In genomic region chr18:40956213-40956612, GRCh38 we compare ENCODE assay signal across 22 cellular contexts.
"Had no signal": no experiment of that assay in that cellular context is flagged by ENCODE, and none has a peak within 500 bp of the region (broad histone marks: within the 10 kb centered on the region; RNA-seq: fewer than 3 reads in every experiment).

No MANE protein-coding gene starts in this region.

- H3K4me3 Mint-ChIP-seq: memory B cell; mesothelial cell of epicardium; naive B cell; nephron; stimulated activated memory B cell treated with anti-CD40 and anti-IgM and Interleukin-4, amounts not matched to agents 10 μg/mL and 1 μg/mL and 100 μg/mL, for 72 hours; type B pancreatic cell had no signal

- H3K9me3 ChIP-seq: mucosa of descending colon, ovary, testis, tibial artery had no signal

- H3K27ac ChIP-seq: ovary, skin epidermis, spleen, testis, tibial artery had no signal

- H3K27ac Mint-ChIP-seq: memory B cell; mesothelial cell of epicardium; naive B cell; nephron; stimulated activated memory B cell treated with anti-CD40 and anti-IgM and Interleukin-4, amounts not matched to agents 10 μg/mL and 1 μg/mL and 100 μg/mL, for 72 hours; type B pancreatic cell had no signal

- H3K4me1 ChIP-seq: spleen, testis, tibial artery had no signal

- H3K36me3 Mint-ChIP-seq: memory B cell; mesothelial cell of epicardium; naive B cell; stimulated activated memory B cell treated with anti-CD40 and anti-IgM and Interleukin-4, amounts not matched to agents 10 μg/mL and 1 μg/mL and 100 μg/mL, for 72 hours; type B pancreatic cell had no signal

- H3K27me3 ChIP-seq: ovary, spleen, testis, tibial artery had no signal

- H3K36me3 ChIP-seq: ovary, spleen, tibial artery had no signal

- H3K27me3 Mint-ChIP-seq: memory B cell; naive B cell; stimulated activated memory B cell treated with anti-CD40 and anti-IgM and Interleukin-4, amounts not matched to agents 10 μg/mL and 1 μg/mL and 100 μg/mL, for 72 hours; type B pancreatic cell had no signal

- DNase-seq: cortex of kidney; effector CD4-positive, alpha-beta T cell; left ventricle myocardium superior; mucosa of descending colon; naive B cell; occipital lobe; ovary; posterior cingulate gyrus; retina; spleen; stimulated activated CD4-positive, alpha-beta T cell treated with anti-CD3 and anti-CD28 coated beads, Interleukin-4, amount 100 ng/mL, for 4 hours; stimulated activated naive CD8-positive, alpha-beta T cell treated with anti-CD3 and anti-CD28 coated beads, Interleukin-15, Interleukin-2, amounts not matched to agents 100 U/mL and 50 U/mL, for 24 hours; substantia nigra; testis; tibial artery had no signal

- H3K4me1 Mint-ChIP-seq: memory B cell; mesothelial cell of epicardium; naive B cell; stimulated activated memory B cell treated with anti-CD40 and anti-IgM and Interleukin-4, amounts not matched to agents 10 μg/mL and 1 μg/mL and 100 μg/mL, for 72 hours had no signal

- H3K4me3 ChIP-seq: lung, mucosa of descending colon, ovary, skin epidermis, spleen, testis, tibial artery had no signal
